ENCODE assay signal across 8 cellular contexts in the genomic region with DNA sequence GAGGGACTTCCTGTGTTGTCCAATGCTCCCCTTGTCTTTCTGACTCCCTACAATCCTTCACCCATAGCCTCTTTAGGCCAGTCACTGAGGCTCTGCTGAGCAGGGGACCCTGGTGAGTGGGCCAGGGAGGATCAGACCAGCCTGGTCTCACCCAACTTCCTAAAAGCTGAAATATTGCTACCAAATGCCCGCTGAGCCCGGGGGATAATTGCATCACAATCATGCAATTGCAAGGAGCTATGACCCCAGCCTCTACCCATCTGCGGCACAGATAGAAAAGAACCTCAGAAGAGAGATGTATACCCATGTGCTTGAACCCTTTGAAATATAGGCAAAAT. TPM values are rescaled to one million over a fixed set of nuclear protein-coding genes. Genes with fewer than 3 reads are reported as not detected.
DNase-seq lines count a peak whose midpoint lies in the region; ATAC-seq and TF ChIP-seq lines count a peak whose summit lies in the region.

No MANE protein-coding gene starts in this region.

- no peak for DNase-seq in AG04450 (ENCODE audit: low read depth, low spot score)
- DNase-seq in body of pancreas = no peak
- no peak for DNase-seq in NCI-H2029 (lab: John Stamatoyannopoulos, UW)
- no peak for DNase-seq in stimulated activated CD4-positive, alpha-beta T cell treated with anti-CD3 and anti-CD28 coated beads, Interleukin-15, amount 100 ng/mL, for 24 hours
- no peak for DNase-seq in DMS53 (lab: John Stamatoyannopoulos, UW)

- 72 to 82% methylated on average over 3 of the region's 3 CpGs for WGBS in body of pancreas, 2 donors

- ATAC-seq in body of pancreas = no peak
- no peak for ATAC-seq in HG03135 (IDR thresholded peaks at IDR 0.05; ENCODE audit: unreplicated experiment)

- no peaks in the 10 kb centered on the region for H3K36me3 ChIP-seq in HUES6 (ENCODE audit: control insufficient read depth, insufficient read depth, low read length)
- no peaks in the 10 kb centered on the region for H3K36me3 ChIP-seq in body of pancreas (replicated peaks in 1 of 2; ENCODE audit: insufficient read depth in 1 of 2, low read depth in 2 of 2)
- H3K36me3 ChIP-seq in mucosa of stomach (ENCODE audit: control insufficient read depth, insufficient read depth, low read length) = no peaks in the 10 kb centered on the region

- CTCF ChIA-PET in AG04450 (lab: Charles Lee) = no interaction called here

- POLR2A ChIA-PET in AG04450 (lab: Yijun Ruan, JAX) = no interaction called here

- H3K9ac ChIP-seq in HUES6 (ENCODE audit: low read length) = no peak overlapping the region
- H3K9ac ChIP-seq in mucosa of stomach (ENCODE audit: low read length) = peak overlapping the region; percentile 90

- H3K27me3 ChIP-seq in AG04450 (ENCODE audit: control insufficient read depth, insufficient read depth, low read length) (no peaks in the 10 kb centered on the region), HUES6 (ENCODE audit: control insufficient read depth, insufficient read depth, low read length) (peaks cover 44% of the 10 kb centered on the region), body of pancreas (no peaks in the 10 kb centered on the region), mucosa of stomach (ENCODE audit: control insufficient read depth, insufficient read depth, low read length) (no peaks in the 10 kb centered on the region)

- TF ChIP-seq POLR2A in body of pancreas (IDR thresholded peaks at IDR 0.05) = no peak

- H3K4me3 ChIP-seq in AG04450 (ENCODE audit: low read depth, low read length) (peak overlapping the region; percentile 78), HUES6 (ENCODE audit: low read depth, low read length) (peak overlapping the region; percentile 88), body of pancreas (peak overlapping the region in 1 of 2 donors; percentile 66), mucosa of stomach (ENCODE audit: low read length) (peak overlapping the region; percentile 85)

- H3K27ac ChIP-seq in AG04450 (ENCODE audit: low read depth, low read length) (peak overlapping the region; percentile 68), HUES6 (ENCODE audit: low read depth, low read length) (no peak overlapping the region), body of pancreas (peak overlapping the region; percentile 78 to 94 (median 86))

- H3K9me3 ChIP-seq in AG04450 (ENCODE audit: control insufficient read depth, insufficient read depth, low read length) (no peaks in the 10 kb centered on the region; the same call in 1 of the 2 replicates), HUES6 (ENCODE audit: control insufficient read depth, insufficient read depth, low read depth, low read length) (no peaks in the 10 kb centered on the region), body of pancreas (no peaks in the 10 kb centered on the region), mucosa of stomach (ENCODE audit: control insufficient read depth, low read length) (no peaks in the 10 kb centered on the region)

- intact Hi-C loops in body of pancreas (cut with DNase I) = no loop called here

- no peak for TF ChIP-seq CTCF in AG04450 (IDR thresholded peaks at IDR 0.05; ENCODE audit: low read depth, low read length)
- no peak for TF ChIP-seq CTCF in body of pancreas (IDR thresholded peaks at IDR 0.05)

- H3K4me1 ChIP-seq in HUES6 (ENCODE audit: control insufficient read depth, insufficient read depth, low read length) (peaks cover 16% of the 10 kb centered on the region; the same call in 1 of the 2 replicates), body of pancreas (peaks cover 22% of the 10 kb centered on the region), mucosa of stomach (ENCODE audit: control insufficient read depth, insufficient read depth, low read length) (peaks cover 25% of the 10 kb centered on the region)

RNA-seq across cellular contexts. Expression of a gene that starts 3.7 kb away (rescaled TPM):
- 60.1 and 71.2 TPM in 2 replicates for polyA plus RNA-seq in AG04450 (2011; rRNA removed)
- 47.9 and 55.0 TPM in 2 replicates for polyA minus RNA-seq in AG04450 (2011; rRNA and poly(A)+ RNA removed)
- total RNA-seq in body of pancreas = 10 to 100 TPM; 71.9 to 73.2 TPM
